Comparison of ENCODE assay signal across 27 cellular contexts in the genomic region with DNA sequence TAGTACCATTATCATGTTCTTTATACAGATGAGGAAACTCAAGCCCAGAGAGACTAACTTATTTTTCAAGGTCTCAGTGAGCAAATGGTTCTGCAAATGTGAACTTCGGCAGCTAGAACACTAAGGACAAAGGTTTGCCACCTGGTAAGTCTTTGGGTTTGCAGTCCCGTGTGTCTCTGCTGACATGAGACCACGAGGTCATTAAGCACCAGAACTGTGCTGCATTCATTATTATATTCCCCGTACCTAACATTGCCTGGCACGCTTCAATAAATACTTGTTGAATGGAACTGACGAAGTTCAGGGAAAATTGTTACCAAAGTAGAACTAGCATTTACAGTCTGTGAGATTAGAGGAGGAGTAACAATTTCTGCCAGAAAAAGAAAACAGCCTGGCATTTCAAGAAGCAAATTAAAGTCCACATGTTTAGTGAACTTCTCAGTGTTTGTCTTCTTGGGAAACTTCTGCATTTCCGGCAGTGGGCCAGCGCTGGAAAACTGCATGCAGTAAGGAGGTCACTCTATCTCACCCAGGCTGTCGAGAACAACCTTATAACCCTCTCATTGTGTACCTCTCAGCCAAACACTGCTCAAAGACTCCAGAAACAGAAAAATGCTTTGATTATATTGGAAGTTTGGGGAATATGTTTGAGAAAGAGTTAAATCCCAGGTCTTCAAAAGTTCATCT.
"Had no signal": no experiment of that assay in that cellular context is flagged by ENCODE, and none has a peak within 500 bp of the region (broad histone marks: within the 10 kb centered on the region; RNA-seq: fewer than 3 reads in every experiment).

No MANE protein-coding gene starts in this region.

- DNase-seq: activated CD4-positive, alpha-beta T cell treated with anti-CD3 and anti-CD28 coated beads, Interleukin-2, amount 10 ng/mL, durations not matched to agents 7 days and 5 days; activated CD4-positive, alpha-beta T cell treated with anti-CD3 and anti-CD28 coated beads, Interleukin-2, amount 50 U/mL, for 48 hours; activated CD8-positive, alpha-beta T cell treated with anti-CD3 and anti-CD28 coated beads, Interleukin-2, amount 10 ng/mL, durations not matched to agents 7 days and 5 days; activated gamma-delta T cell treated with Interleukin-2 at 50 U/mL for 16 hours; activated naive CD4-positive, alpha-beta T cell treated with anti-CD3 and anti-CD28 coated beads, Interleukin-2, amount 10 ng/mL, durations not matched to agents 7 days and 5 days; activated naive CD8-positive, alpha-beta T cell treated with anti-CD3 and anti-CD28 coated beads, Interleukin-2, amount 50 U/mL, for 24 hours; activated T-cell treated with anti-CD3 and anti-CD28 coated beads, Interleukin-2, amount 50 U/mL, for 24 hours; caudate nucleus; MM.1S; MV-4-11; NCI-H1092; NCI-H1436 treated with DMSO at 0.1 percent for 48 hours; NCI-H1694 treated with DMSO at 0.1 percent for 48 hours; NCI-H2029; NCI-H2171; NCI-H510A; NCI-H526; NCI-H748 treated with DMSO at 0.1 percent for 48 hours; NK-92 treated with Interleukin-12 subunit alpha and Interleukin-12 subunit beta, amount 100 ng/mL, for 24 hours; PC-3; Peyer's patch; RPMI8226; T1000 had no signal

- H3K27ac Mint-ChIP-seq: activated CD4-positive, alpha-beta T cell treated with anti-CD3 and anti-CD28 coated beads, Interleukin-2, amount 10 ng/mL, durations not matched to agents 7 days and 5 days; activated CD8-positive, alpha-beta T cell treated with anti-CD3 and anti-CD28 coated beads, Interleukin-2, amount 10 ng/mL, durations not matched to agents 7 days and 5 days; activated naive CD4-positive, alpha-beta T cell treated with anti-CD3 and anti-CD28 coated beads, Interleukin-2, amount 10 ng/mL, durations not matched to agents 7 days and 5 days; activated naive CD8-positive, alpha-beta T cell; activated naive CD8-positive, alpha-beta T cell treated with anti-CD3 and anti-CD28 coated beads, Interleukin-2, amount 50 U/mL, for 24 hours; activated T-cell treated with anti-CD3 and anti-CD28 coated beads, Interleukin-2, amount 50 U/mL, for 24 hours; brain had no signal

- H3K4me2 ChIP-seq: KMS-11 had no signal

- H3K36me3 Mint-ChIP-seq: activated naive CD4-positive, alpha-beta T cell treated with anti-CD3 and anti-CD28 coated beads, Interleukin-2, amount 10 ng/mL, durations not matched to agents 7 days and 5 days; activated naive CD8-positive, alpha-beta T cell; brain had no signal

- ATAC-seq: activated CD8-positive, alpha-beta T cell treated with anti-CD3 and anti-CD28 coated beads, Interleukin-2, amount 10 ng/mL, durations not matched to agents 7 days and 5 days; activated naive CD8-positive, alpha-beta T cell treated with anti-CD3 and anti-CD28 coated beads, Interleukin-2, amount 50 U/mL, for 24 hours; PC-3 had no signal

- H3K36me3 ChIP-seq: Peyer's patch had no signal

- H3K4me1 Mint-ChIP-seq: activated CD4-positive, alpha-beta T cell treated with anti-CD3 and anti-CD28 coated beads, Interleukin-2, amount 10 ng/mL, durations not matched to agents 7 days and 5 days; activated naive CD4-positive, alpha-beta T cell treated with anti-CD3 and anti-CD28 coated beads, Interleukin-2, amount 10 ng/mL, durations not matched to agents 7 days and 5 days; activated naive CD8-positive, alpha-beta T cell treated with anti-CD3 and anti-CD28 coated beads, Interleukin-2, amount 50 U/mL, for 24 hours; brain had no signal

- H3K27me3 ChIP-seq: Peyer's patch had no signal

- H3K9me3 ChIP-seq: Peyer's patch had no signal

- H3K4me3 ChIP-seq: Peyer's patch, SK-N-MC had no signal

- H3K27me3 Mint-ChIP-seq: brain had no signal

- H3K9ac ChIP-seq: KMS-11 had no signal

- H3K4me1 ChIP-seq: Peyer's patch had no signal

- H3K9me3 Mint-ChIP-seq: activated CD4-positive, alpha-beta T cell treated with anti-CD3 and anti-CD28 coated beads, Interleukin-2, amount 10 ng/mL, durations not matched to agents 7 days and 5 days; activated naive CD4-positive, alpha-beta T cell treated with anti-CD3 and anti-CD28 coated beads, Interleukin-2, amount 10 ng/mL, durations not matched to agents 7 days and 5 days; activated T-cell treated with anti-CD3 and anti-CD28 coated beads, Interleukin-2, amount 50 U/mL, for 24 hours had no signal

- H3K4me3 Mint-ChIP-seq: activated CD4-positive, alpha-beta T cell treated with anti-CD3 and anti-CD28 coated beads, Interleukin-2, amount 10 ng/mL, durations not matched to agents 7 days and 5 days; activated CD8-positive, alpha-beta T cell treated with anti-CD3 and anti-CD28 coated beads, Interleukin-2, amount 10 ng/mL, durations not matched to agents 7 days and 5 days; activated naive CD4-positive, alpha-beta T cell treated with anti-CD3 and anti-CD28 coated beads, Interleukin-2, amount 10 ng/mL, durations not matched to agents 7 days and 5 days; activated naive CD8-positive, alpha-beta T cell; activated naive CD8-positive, alpha-beta T cell treated with anti-CD3 and anti-CD28 coated beads, Interleukin-2, amount 50 U/mL, for 24 hours; activated T-cell treated with anti-CD3 and anti-CD28 coated beads, Interleukin-2, amount 50 U/mL, for 24 hours; brain had no signal

- H3K27ac ChIP-seq: KMS-11, Peyer's patch, SK-N-MC had no signal
